In genomic region chr20:18057106-18057993, GRCh38 we compare ENCODE assay signal across 8 cellular contexts. TPM values are rescaled to one million over a fixed set of nuclear protein-coding genes. Genes with fewer than 3 reads are reported as not detected.
DNase-seq lines count a peak whose midpoint lies in the region; ATAC-seq and TF ChIP-seq lines count a peak whose summit lies in the region.

OVOL2 (minus strand) TSS chr20:18057916; CDS start chr20:18057634, 282 bp downstream.

- peaks cover 0 to 44% (median 28%) of the 10 kb centered on the region in 10 experiments; a peak in 17 of 20 replicates for H3K4me1 ChIP-seq in BLaER1 treated with 17β-estradiol and CSF1 and Interleukin-3, amounts not matched to agents 10 nM and 100 nM

- no peak for TF ChIP-seq CTCF in activated CD8-positive, alpha-beta T cell treated with anti-CD3 and anti-CD28 coated beads for 36 hours (IDR thresholded peaks at IDR 0.05)

- CTCF ChIA-PET in activated CD8-positive, alpha-beta T cell treated with anti-CD3 and anti-CD28 coated beads for 36 hours (lab: Charles Lee): no interaction called here

- H3K9ac ChIP-seq in BLaER1 treated with 17β-estradiol and CSF1 and Interleukin-3, amounts not matched to agents 10 nM and 100 nM: peak within 1 kb of the TSS in 6 of 11 experiments; percentile 17 to 45 (median 28); a peak in 4 of 22 replicates

- no peak within 1 kb of the TSS for H3K27ac ChIP-seq in BLaER1 treated with 17β-estradiol and CSF1 and Interleukin-3, amounts not matched to agents 10 nM and 100 nM

- intact Hi-C loops in activated CD8-positive, alpha-beta T cell treated with anti-CD3 and anti-CD28 coated beads for 36 hours (cut with micrococcal nuclease): no loop called here

- peaks cover 0 to 13% (median 4%) of the 10 kb centered on the region in 11 experiments; a peak in 7 of 22 replicates for H4K20me1 ChIP-seq in BLaER1 treated with 17β-estradiol and CSF1 and Interleukin-3, amounts not matched to agents 10 nM and 100 nM

- H3K9me3 Mint-ChIP-seq in activated CD8-positive, alpha-beta T cell treated with anti-CD3 and anti-CD28 coated beads for 36 hours: no peaks in the 10 kb centered on the region
- H3K9me3 Mint-ChIP-seq in immature natural killer cell: no peaks in the 10 kb centered on the region

- peak within 1 kb of the TSS; percentile 26 for H3K4me3 Mint-ChIP-seq in activated CD8-positive, alpha-beta T cell treated with anti-CD3 and anti-CD28 coated beads for 36 hours
- H3K4me3 Mint-ChIP-seq in immature natural killer cell: peak within 1 kb of the TSS in 3 of 5 donors; percentile 29 to 54 (median 33)

- peaks cover 0 to 38% (median 17%) of the 10 kb centered on the region in 11 experiments; a peak in 17 of 22 replicates for H3K9me3 ChIP-seq in BLaER1 treated with 17β-estradiol and CSF1 and Interleukin-3, amounts not matched to agents 10 nM and 100 nM (replicated peaks in 1 of 11)

- H3K27me3 Mint-ChIP-seq in activated CD8-positive, alpha-beta T cell treated with anti-CD3 and anti-CD28 coated beads for 36 hours: peaks cover 59% of the 10 kb centered on the region
- H3K27me3 Mint-ChIP-seq in immature natural killer cell (ENCODE audit: low read depth in 3 of 3): peaks cover 8 to 42% (median 25%) of the 10 kb centered on the region in 3 donors

- DNase-seq in HT-29 (ENCODE audit: low spot score) (peak; percentile 90), immature natural killer cell (no peak), cortex of kidney (lab: John Stamatoyannopoulos, UW) (no peak)
- no peak for DNase-seq in activated CD8-positive, alpha-beta T cell treated with anti-CD3 and anti-CD28 coated beads for 36 hours
- DNase-seq in stimulated activated naive CD8-positive, alpha-beta T cell treated with anti-CD3 and anti-CD28 coated beads, Interleukin-15, Interleukin-2, amounts not matched to agents 100 U/mL and 50 U/mL, for 24 hours: peak; percentile 4

- no peak for ATAC-seq in activated CD8-positive, alpha-beta T cell treated with anti-CD3 and anti-CD28 coated beads for 36 hours
- no peak for ATAC-seq in stimulated activated naive CD8-positive, alpha-beta T cell treated with anti-CD3 and anti-CD28 coated beads, Interleukin-15, Interleukin-2, amounts not matched to agents 100 U/mL and 50 U/mL, for 24 hours
- ATAC-seq in GM18868 (IDR thresholded peaks at IDR 0.05; ENCODE audit: unreplicated experiment) (no peak), HG02571 (IDR thresholded peaks at IDR 0.05; ENCODE audit: unreplicated experiment) (no peak)

- H3K27me3 ChIP-seq in BLaER1 treated with 17β-estradiol and CSF1 and Interleukin-3, amounts not matched to agents 10 nM and 100 nM: peaks cover 59 to 80% (median 72%) of the 10 kb centered on the region in 11 experiments

- H3K4me2 ChIP-seq in BLaER1 treated with 17β-estradiol and CSF1 and Interleukin-3, amounts not matched to agents 10 nM and 100 nM: peak within 1 kb of the TSS; percentile 78 to 95 (median 91)

- H3K36me3 Mint-ChIP-seq in activated CD8-positive, alpha-beta T cell treated with anti-CD3 and anti-CD28 coated beads for 36 hours (ENCODE audit: low read depth): no peaks in the 10 kb centered on the region
- no peaks in the 10 kb centered on the region for H3K36me3 Mint-ChIP-seq in immature natural killer cell

- peaks cover 6% of the 10 kb centered on the region for H3K4me1 Mint-ChIP-seq in activated CD8-positive, alpha-beta T cell treated with anti-CD3 and anti-CD28 coated beads for 36 hours (ENCODE audit: low read depth)
- peaks cover 0 to 7% of the 10 kb centered on the region in 2 donors for H3K4me1 Mint-ChIP-seq in immature natural killer cell

- no peaks in the 10 kb centered on the region for H3K36me3 ChIP-seq in BLaER1 treated with 17β-estradiol and CSF1 and Interleukin-3, amounts not matched to agents 10 nM and 100 nM

- no peak within 1 kb of the TSS for H3K27ac Mint-ChIP-seq in activated CD8-positive, alpha-beta T cell treated with anti-CD3 and anti-CD28 coated beads for 36 hours
- H3K27ac Mint-ChIP-seq in immature natural killer cell: no peak within 1 kb of the TSS

- H3K4me3 ChIP-seq in BLaER1 treated with 17β-estradiol and CSF1 and Interleukin-3, amounts not matched to agents 10 nM and 100 nM: peak within 1 kb of the TSS; percentile 52 to 69 (median 58)

- POLR2A ChIA-PET in activated CD8-positive, alpha-beta T cell treated with anti-CD3 and anti-CD28 coated beads for 36 hours (lab: Charles Lee): interaction anchor here (1.0 kb wide), 1 partner anchor 80 kb away, joined by 3 read pairs; no protein-coding TSS in a partner anchor

RNA-seq across cellular contexts. Expression of gene OVOL2, which starts in this region (rescaled TPM):
- 17.9 and 18.8 TPM in 2 replicates for total RNA-seq in HT-29 (2014; rRNA removed; shearing (Covaris generic))
- not detected for total RNA-seq in activated CD8-positive, alpha-beta T cell treated with anti-CD3 and anti-CD28 coated beads for 36 hours
- not detected for polyA plus RNA-seq in immature natural killer cell

Comparison
In these comparisons a context has a peak if more than half of its experiments do, and no peak if none do; other contexts are left out.
1. RNA of gene OVOL2 (total RNA-seq): 17.9 to 18.8 TPM in HT-29; not detected in activated CD8-positive, alpha-beta T cell treated with anti-CD3 and anti-CD28 coated beads for 36 hours; every median in the first group is over 10 times any median in the second.
2. DNase-seq: peak in HT-29 (single experiment) and stimulated activated naive CD8-positive, alpha-beta T cell treated with anti-CD3 and anti-CD28 coated beads, Interleukin-15, Interleukin-2, amounts not matched to agents 100 U/mL and 50 U/mL, for 24 hours (single experiment); none in activated CD8-positive, alpha-beta T cell treated with anti-CD3 and anti-CD28 coated beads for 36 hours (single experiment), immature natural killer cell (0 of 3) and cortex of kidney (single experiment).